24 cellular contexts compared by ENCODE assay signal in the genomic region with DNA sequence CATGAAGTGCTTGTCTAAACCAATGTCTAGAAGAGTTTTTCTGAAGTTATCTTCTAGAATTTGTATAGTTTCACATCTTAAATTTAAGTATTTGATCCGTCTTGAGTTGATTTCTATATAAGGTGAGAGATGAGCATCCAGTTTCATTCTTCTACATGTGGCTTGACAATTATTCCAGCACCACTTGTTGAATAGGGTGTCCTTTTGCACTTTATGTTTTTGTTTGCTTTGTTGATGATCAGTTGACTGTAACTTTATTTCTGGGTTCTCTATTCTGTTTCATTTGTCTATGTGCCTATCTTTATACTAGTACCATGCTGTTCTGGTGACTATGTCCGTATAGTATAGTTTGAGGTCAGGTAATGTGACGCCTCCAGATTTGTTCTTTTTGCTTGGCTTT.
"Had no signal": no experiment of that assay in that cellular context is flagged by ENCODE, and none has a peak within 500 bp of the region (broad histone marks: within the 10 kb centered on the region; RNA-seq: fewer than 3 reads in every experiment).

No MANE protein-coding gene starts in this region.

- DNase-seq: colonic mucosa; cortex of kidney; dermis blood vessel endothelial cell; dorsolateral prefrontal cortex; effector CD4-positive, alpha-beta T cell; effector CD8-positive, alpha-beta T cell; effector memory CD4-positive, alpha-beta T cell; effector memory CD8-positive, alpha-beta T cell; endodermal cell; erythroblast; esophagus squamous epithelium; foreskin fibroblast; foreskin keratinocyte; foreskin melanocyte; gastrocnemius medialis; glutamatergic neuron; head of caudate nucleus; heart left ventricle; heart right ventricle had no signal

- H3K9me3 Mint-ChIP-seq: endodermal cell had no signal

- H3K4me1 ChIP-seq: colonic mucosa, esophagus muscularis mucosa, esophagus squamous epithelium, foreskin keratinocyte, gastrocnemius medialis, gastroesophageal sphincter, heart left ventricle, heart right ventricle had no signal

- H3K27ac ChIP-seq: colonic mucosa, coronary artery, dorsolateral prefrontal cortex, epithelial cell of prostate, esophagus muscularis mucosa, esophagus squamous epithelium, foreskin keratinocyte, gastrocnemius medialis, gastroesophageal sphincter, heart left ventricle, heart right ventricle had no signal

- H3K4me3 Mint-ChIP-seq: dendritic cell treated with granulocyte-macrophage colony-stimulating factor and Interleukin-4, amounts not matched to agents 40 ng/mL and 50 ng/mL, for 4 days; effector memory CD8-positive, alpha-beta T cell; endodermal cell had no signal

- H3K27me3 Mint-ChIP-seq: dendritic cell treated with granulocyte-macrophage colony-stimulating factor and Interleukin-4, amounts not matched to agents 40 ng/mL and 50 ng/mL, for 4 days; effector memory CD8-positive, alpha-beta T cell had no signal

- H3K36me3 ChIP-seq: colonic mucosa, esophagus muscularis mucosa, esophagus squamous epithelium, gastrocnemius medialis, gastroesophageal sphincter, heart left ventricle, heart right ventricle had no signal

- H3K27me3 ChIP-seq: colonic mucosa, dorsolateral prefrontal cortex, esophagus muscularis mucosa, esophagus squamous epithelium, foreskin keratinocyte, gastrocnemius medialis, gastroesophageal sphincter, heart left ventricle, heart right ventricle had no signal

- H3K4me1 Mint-ChIP-seq: endodermal cell had no signal

- H3K27ac Mint-ChIP-seq: dendritic cell treated with granulocyte-macrophage colony-stimulating factor and Interleukin-4, amounts not matched to agents 40 ng/mL and 50 ng/mL, for 4 days; effector memory CD8-positive, alpha-beta T cell; endodermal cell had no signal

- H3K4me3 ChIP-seq: colonic mucosa, coronary artery, dorsolateral prefrontal cortex, esophagus muscularis mucosa, esophagus squamous epithelium, gastrocnemius medialis, gastroesophageal sphincter, heart left ventricle, heart right ventricle had no signal

- H3K9me3 ChIP-seq: colonic mucosa, esophagus muscularis mucosa, esophagus squamous epithelium, gastrocnemius medialis, gastroesophageal sphincter, heart left ventricle, heart right ventricle had no signal
